Comparison of ENCODE assay signal across 10 cellular contexts in the genomic region with DNA sequence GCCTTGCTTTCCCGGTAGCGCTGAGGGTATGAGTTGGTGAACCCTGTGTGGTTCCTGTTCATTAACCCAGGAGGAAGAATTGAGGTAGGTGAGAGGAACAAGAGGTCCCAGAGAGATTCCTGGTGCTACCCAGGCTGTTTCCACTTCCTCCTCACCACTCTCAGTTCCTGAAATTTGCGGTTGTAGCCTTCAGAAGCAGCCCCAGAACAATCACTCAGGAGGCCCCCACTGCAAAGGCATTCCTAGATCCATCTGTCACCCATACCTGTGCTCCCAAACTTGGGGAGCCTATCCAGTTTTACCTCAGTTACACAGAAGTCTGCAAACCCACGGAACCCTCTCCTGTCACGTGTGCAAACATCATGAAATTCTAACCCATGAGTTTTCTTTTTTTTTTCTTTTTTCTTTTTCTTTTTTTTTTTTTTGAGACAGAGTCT. TPM values are rescaled to one million over a fixed set of nuclear protein-coding genes. Genes with fewer than 3 reads are reported as not detected.
DNase-seq lines count a peak whose midpoint lies in the region; ATAC-seq lines count a peak whose summit lies in the region.
"Had no signal": no experiment of that assay in that cellular context is flagged by ENCODE, and none has a peak within 500 bp of the region (broad histone marks: within the 10 kb centered on the region; RNA-seq: fewer than 3 reads in every experiment).

No MANE protein-coding gene starts in this region.

- peak overlapping the region; percentile 64 for H3K4me2 ChIP-seq in BLaER1

- H3K36me3 Mint-ChIP-seq in CD4-positive, alpha-beta memory T cell: no peaks in the 10 kb centered on the region
- no peaks in the 10 kb centered on the region for H3K36me3 Mint-ChIP-seq in activated T-helper 1 cell treated with anti-CD3 and anti-CD28 coated beads, Interleukin-12 subunit alpha, Interleukin-12 subunit beta, Interleukin-2, Interleukin-4 antibody, amounts not matched to agents 30 ng/mL and 10 ng/mL and 1 ng/mL, durations not matched to agents 14 hours and 24 hours and 36 hours (ENCODE audit: low read depth)

- peaks cover 0 to 21% (median 5%) of the 10 kb centered on the region in 4 donors for H3K4me1 Mint-ChIP-seq in CD4-positive, alpha-beta memory T cell
- peaks cover 13% of the 10 kb centered on the region for H3K4me1 Mint-ChIP-seq in activated T-helper 1 cell treated with anti-CD3 and anti-CD28 coated beads, Interleukin-12 subunit alpha, Interleukin-12 subunit beta, Interleukin-2, Interleukin-4 antibody, amounts not matched to agents 30 ng/mL and 10 ng/mL and 1 ng/mL, durations not matched to agents 14 hours and 24 hours and 36 hours (ENCODE audit: low read depth)

- H3K4me3 ChIP-seq in BLaER1: no peak overlapping the region
- H3K4me3 ChIP-seq in CD4-positive, alpha-beta memory T cell (ENCODE audit: low read length in 2 of 2): no peak overlapping the region
- H3K4me3 ChIP-seq: body of pancreas had no signal

- no peaks in the 10 kb centered on the region for H3K9me3 ChIP-seq in BLaER1
- no peaks in the 10 kb centered on the region for H3K9me3 ChIP-seq in CD4-positive, alpha-beta memory T cell (ENCODE audit: control insufficient read depth in 1 of 2, low read length in 2 of 2)
- H3K9me3 ChIP-seq: body of pancreas had no signal

- no peaks in the 10 kb centered on the region for H3K36me3 ChIP-seq in BLaER1
- H3K36me3 ChIP-seq in CD4-positive, alpha-beta memory T cell (ENCODE audit: insufficient read depth, low read length): no peaks in the 10 kb centered on the region

- H3K4me1 ChIP-seq in BLaER1: peaks cover 16% of the 10 kb centered on the region
- H3K4me1 ChIP-seq in CD4-positive, alpha-beta memory T cell (ENCODE audit: insufficient read depth, low read length): no peaks in the 10 kb centered on the region
- H3K4me1 ChIP-seq: body of pancreas had no signal

- CTCF ChIA-PET in CD4-positive, alpha-beta memory T cell (lab: Charles Lee; ENCODE audit: partially characterized antibody): no interaction called here

- DNase-seq in NOMO-1 treated with DMSO at 0.1 percent for 48 hours (lab: John Stamatoyannopoulos, UW; ENCODE audit: unreplicated experiment): peak; percentile 89
- no peak for DNase-seq in NCI-H1105 treated with DMSO at 0.1 percent for 48 hours (lab: John Stamatoyannopoulos, UW)
- no peak for DNase-seq in CD4-positive, alpha-beta memory T cell
- DNase-seq in activated T-helper 1 cell treated with anti-CD3 and anti-CD28 coated beads, Interleukin-12 subunit alpha, Interleukin-12 subunit beta, Interleukin-2, Interleukin-4 antibody, amounts not matched to agents 30 ng/mL and 10 ng/mL and 1 ng/mL, durations not matched to agents 14 hours and 24 hours and 36 hours (ENCODE audit: low spot score): no peak
- no peak for DNase-seq in cortex of kidney (lab: John Stamatoyannopoulos, UW)

- no peak overlapping the region for H3K9ac ChIP-seq in BLaER1

- peaks cover 12% of the 10 kb centered on the region; the same call in 1 of the 2 replicates for H4K20me1 ChIP-seq in BLaER1

- intact Hi-C loops in CD4-positive, alpha-beta memory T cell (cut with micrococcal nuclease): no loop called here
- intact Hi-C loops in activated T-helper 1 cell treated with anti-CD3 and anti-CD28 coated beads, Interleukin-12 subunit alpha, Interleukin-12 subunit beta, Interleukin-2, Interleukin-4 antibody, amounts not matched to agents 30 ng/mL and 10 ng/mL and 1 ng/mL, durations not matched to agents 14 hours and 24 hours and 36 hours (cut with micrococcal nuclease): no loop called here

- POLR2A ChIA-PET in CD4-positive, alpha-beta memory T cell (lab: Charles Lee; ENCODE audit: partially characterized antibody): interaction anchor here (1.1 kb wide), 1 partner anchor 9 kb away, joined by 3 read pairs; the partner anchor contains the start of gene PIP4K2A

- peak overlapping the region in 2 of 7 donors; percentile 24 to 52 for H3K27ac Mint-ChIP-seq in CD4-positive, alpha-beta memory T cell
- H3K27ac Mint-ChIP-seq in activated T-helper 1 cell treated with anti-CD3 and anti-CD28 coated beads, Interleukin-12 subunit alpha, Interleukin-12 subunit beta, Interleukin-2, Interleukin-4 antibody, amounts not matched to agents 30 ng/mL and 10 ng/mL and 1 ng/mL, durations not matched to agents 14 hours and 24 hours and 36 hours: no peak overlapping the region

- H3K27me3 ChIP-seq in BLaER1: no peaks in the 10 kb centered on the region; the same call in 1 of the 2 replicates
- H3K27me3 ChIP-seq in CD4-positive, alpha-beta memory T cell (ENCODE audit: insufficient read depth, low read length): no peaks in the 10 kb centered on the region
- H3K27me3 ChIP-seq: body of pancreas had no signal

- H3K27ac ChIP-seq in BLaER1: no peak overlapping the region
- H3K27ac ChIP-seq in CD4-positive, alpha-beta memory T cell (ENCODE audit: low read depth, low read length): no peak overlapping the region
- H3K27ac ChIP-seq: body of pancreas, C4-2B had no signal

- H3K4me3 Mint-ChIP-seq in CD4-positive, alpha-beta memory T cell: no peak overlapping the region
- H3K4me3 Mint-ChIP-seq in activated T-helper 1 cell treated with anti-CD3 and anti-CD28 coated beads, Interleukin-12 subunit alpha, Interleukin-12 subunit beta, Interleukin-2, Interleukin-4 antibody, amounts not matched to agents 30 ng/mL and 10 ng/mL and 1 ng/mL, durations not matched to agents 14 hours and 24 hours and 36 hours: no peak overlapping the region

- H3K9me3 Mint-ChIP-seq in CD4-positive, alpha-beta memory T cell: no peaks in the 10 kb centered on the region
- H3K9me3 Mint-ChIP-seq in activated T-helper 1 cell treated with anti-CD3 and anti-CD28 coated beads, Interleukin-12 subunit alpha, Interleukin-12 subunit beta, Interleukin-2, Interleukin-4 antibody, amounts not matched to agents 30 ng/mL and 10 ng/mL and 1 ng/mL, durations not matched to agents 14 hours and 24 hours and 36 hours: no peaks in the 10 kb centered on the region

- H3K27me3 Mint-ChIP-seq in CD4-positive, alpha-beta memory T cell: no peaks in the 10 kb centered on the region
- H3K27me3 Mint-ChIP-seq in activated T-helper 1 cell treated with anti-CD3 and anti-CD28 coated beads, Interleukin-12 subunit alpha, Interleukin-12 subunit beta, Interleukin-2, Interleukin-4 antibody, amounts not matched to agents 30 ng/mL and 10 ng/mL and 1 ng/mL, durations not matched to agents 14 hours and 24 hours and 36 hours (ENCODE audit: insufficient read depth): peaks cover 6% of the 10 kb centered on the region

- peak; percentile 77 for ATAC-seq in GM19043 (IDR thresholded peaks at IDR 0.05; ENCODE audit: low read depth, unreplicated experiment)
- ATAC-seq in HG02943 (IDR thresholded peaks at IDR 0.05; ENCODE audit: low read depth, unreplicated experiment): peak; percentile 69
- ATAC-seq: body of pancreas had no signal

RNA-seq across cellular contexts. Expression of gene PIP4K2A, which starts 9.0 kb away (rescaled TPM):
- 100 to 1,000 TPM; 171 to 179 TPM for total RNA-seq in CD4-positive, alpha-beta memory T cell
- 10 to 100 TPM; 33.4 to 87.0 TPM for polyA plus RNA-seq in CD4-positive, alpha-beta memory T cell
- 92.7 and 104 TPM in 2 replicates for total RNA-seq in activated T-helper 1 cell treated with anti-CD3 and anti-CD28 coated beads, Interleukin-12 subunit alpha, Interleukin-12 subunit beta, Interleukin-2, Interleukin-4 antibody, amounts not matched to agents 30 ng/mL and 10 ng/mL and 1 ng/mL, durations not matched to agents 14 hours and 24 hours and 36 hours
